In genomic region chr7:27073066-27073465, GRCh38 we compare ENCODE assay signal across 26 cellular contexts. TPM values are rescaled to one million over a fixed set of nuclear protein-coding genes. Genes with fewer than 3 reads are reported as not detected.
A peak's percentile ranks its signal among the peaks of the same experiment; 100 is the strongest.
DNase-seq lines count a peak whose midpoint lies in the region; FAIRE-seq and TF ChIP-seq lines count a peak whose summit lies in the region.
"Had no signal": no experiment of that assay in that cellular context is flagged by ENCODE, and none has a peak within 500 bp of the region (broad histone marks: within the 10 kb centered on the region; RNA-seq: fewer than 3 reads in every experiment).

No MANE protein-coding gene starts in this region.

- CTCF ChIA-PET in Calu3 (lab: Charles Lee) = interaction anchor here (0.6 to 1.1 kb wide), 2 partner anchors 144 to 327 kb away, joined by 3 to 6 read pairs; no protein-coding TSS in a partner anchor

- peaks cover 19% of the 10 kb centered on the region for H3K4me1 Mint-ChIP-seq in Calu3 (ENCODE audit: low read depth, unreplicated experiment)
- H3K4me1 Mint-ChIP-seq: activated naive CD4-positive, alpha-beta T cell treated with anti-CD3 and anti-CD28 coated beads, Interleukin-2, amount 10 ng/mL, durations not matched to agents 7 days and 5 days; naive thymus-derived CD4-positive, alpha-beta T cell had no signal

- TF ChIP-seq POLR2A in H54 (IDR thresholded peaks at IDR 0.05; ENCODE audit: low read depth, low read length) (no peak), transverse colon (IDR thresholded peaks at IDR 0.05) (no peak), GM12892 (IDR thresholded peaks at IDR 0.05; ENCODE audit: low read depth, low read length) (no peak)

- no peaks in the 10 kb centered on the region for H3K36me3 Mint-ChIP-seq in Calu3 (ENCODE audit: insufficient read depth, unreplicated experiment)
- H3K36me3 Mint-ChIP-seq: activated naive CD4-positive, alpha-beta T cell treated with anti-CD3 and anti-CD28 coated beads, Interleukin-2, amount 10 ng/mL, durations not matched to agents 7 days and 5 days had no signal

- DNase-seq in Calu3 (peak; percentile 42), H54 (ENCODE audit: insufficient read length, low spot score) (no peak), NCI-H2081 (lab: John Stamatoyannopoulos, UW) (peak; percentile 60 to 87), RPMI8226 (peak; percentile 31), transverse colon (no peak), GM12892 (ENCODE audit: insufficient read length) (no peak)
- no peak for DNase-seq in stimulated activated CD4-positive, alpha-beta T cell treated with anti-CD3 and anti-CD28 coated beads, Interleukin-12 subunit alpha, Interleukin-12 subunit beta, amount 100 ng/mL, for 4 hours
- DNase-seq: activated CD4-positive, CD25-positive, alpha-beta regulatory T cell; activated CD8-positive, alpha-beta T cell treated with anti-CD3 and anti-CD28 coated beads, Interleukin-2, amount 10 ng/mL, durations not matched to agents 7 days and 5 days; activated naive CD4-positive, alpha-beta T cell treated with anti-CD3 and anti-CD28 coated beads, Interleukin-2, amount 10 ng/mL, durations not matched to agents 7 days and 5 days; activated T-cell treated with anti-CD3 and anti-CD28 coated beads, Interleukin-2, amount 50 U/mL, for 24 hours; GDM1; HCEC 1CT; kidney; mesenchymal stem cell; naive thymus-derived CD4-positive, alpha-beta T cell; NCI-H1048; NCI-H510A treated with DMSO at 0.1 percent for 48 hours; ovary; right lobe of liver; SHP77; stimulated activated naive CD4-positive, alpha-beta T cell had no signal

- BruUV-seq in Calu3 (replicated peaks; lab: Mats Ljungman, UMichigan) = no TSS peak

- TF ChIP-seq CTCF in Calu3 (IDR thresholded peaks at IDR 0.05; ENCODE audit: unreplicated experiment) = no peak
- TF ChIP-seq CTCF in transverse colon (IDR thresholded peaks at IDR 0.05) = no peak

- H3K36me3 ChIP-seq in transverse colon = no peaks in the 10 kb centered on the region
- H3K36me3 ChIP-seq: ovary, right lobe of liver had no signal

- intact Hi-C loops in Calu3 (cut with micrococcal nuclease; ENCODE audit: unreplicated experiment) = no loop called here
- intact Hi-C loops in transverse colon (cut with DNase I; ENCODE audit: low total_unique reads) = no loop called here

- H3K9me3 ChIP-seq in transverse colon = no peaks in the 10 kb centered on the region
- H3K9me3 ChIP-seq: right lobe of liver had no signal

- no peak overlapping the region for H3K4me3 ChIP-seq in transverse colon
- H3K4me3 ChIP-seq: ovary, right lobe of liver had no signal

- no peak overlapping the region for H3K4me3 Mint-ChIP-seq in Calu3 (ENCODE audit: low read depth, unreplicated experiment)
- H3K4me3 Mint-ChIP-seq: activated CD8-positive, alpha-beta T cell treated with anti-CD3 and anti-CD28 coated beads, Interleukin-2, amount 10 ng/mL, durations not matched to agents 7 days and 5 days; activated naive CD4-positive, alpha-beta T cell treated with anti-CD3 and anti-CD28 coated beads, Interleukin-2, amount 10 ng/mL, durations not matched to agents 7 days and 5 days; activated T-cell treated with anti-CD3 and anti-CD28 coated beads, Interleukin-2, amount 50 U/mL, for 24 hours; naive thymus-derived CD4-positive, alpha-beta T cell had no signal

- no peak overlapping the region for H3K27ac Mint-ChIP-seq in Calu3 (ENCODE audit: unreplicated experiment)
- H3K27ac Mint-ChIP-seq: activated CD8-positive, alpha-beta T cell treated with anti-CD3 and anti-CD28 coated beads, Interleukin-2, amount 10 ng/mL, durations not matched to agents 7 days and 5 days; activated naive CD4-positive, alpha-beta T cell treated with anti-CD3 and anti-CD28 coated beads, Interleukin-2, amount 10 ng/mL, durations not matched to agents 7 days and 5 days; activated T-cell treated with anti-CD3 and anti-CD28 coated beads, Interleukin-2, amount 50 U/mL, for 24 hours; naive thymus-derived CD4-positive, alpha-beta T cell had no signal

- in situ Hi-C loops in transverse colon (cut with MboI; ENCODE audit: low pct_ligation_motif_present in 1 of 4, low pct_unique_long_range_greater_than_20kb in 1 of 4, low sequenced_read_pairs in 3 of 4) = no loop called here

- no peaks in the 10 kb centered on the region for H3K9me3 Mint-ChIP-seq in Calu3 (ENCODE audit: low read depth, unreplicated experiment)
- H3K9me3 Mint-ChIP-seq: activated naive CD4-positive, alpha-beta T cell treated with anti-CD3 and anti-CD28 coated beads, Interleukin-2, amount 10 ng/mL, durations not matched to agents 7 days and 5 days; activated T-cell treated with anti-CD3 and anti-CD28 coated beads, Interleukin-2, amount 50 U/mL, for 24 hours had no signal

- H3K27me3 ChIP-seq in transverse colon = no peaks in the 10 kb centered on the region
- H3K27me3 ChIP-seq: ovary, right lobe of liver had no signal

- H3K27me3 Mint-ChIP-seq in Calu3 (ENCODE audit: unreplicated experiment) = no peaks in the 10 kb centered on the region
- H3K27me3 Mint-ChIP-seq: activated naive CD4-positive, alpha-beta T cell treated with anti-CD3 and anti-CD28 coated beads, Interleukin-2, amount 10 ng/mL, durations not matched to agents 7 days and 5 days had no signal

- FAIRE-seq in H54 (lab: Jason Lieb, UNC) (peak; percentile 84), GM12892 (lab: Jason Lieb, UNC) (no peak)
- FAIRE-seq: astrocyte, frontal cortex, HepG2, kidney had no signal

- H3K27ac ChIP-seq in transverse colon = no peak overlapping the region
- H3K27ac ChIP-seq: ovary, right lobe of liver had no signal

- H3K4me1 ChIP-seq in transverse colon = no peaks in the 10 kb centered on the region
- H3K4me1 ChIP-seq: right lobe of liver had no signal

- no peak for TF ChIP-seq EP300 in transverse colon (IDR thresholded peaks at IDR 0.05; ENCODE audit: low read depth)

RNA-seq across cellular contexts. Expression of gene HOXA1, which starts 22.7 kb away (rescaled TPM):
- total RNA-seq in Calu3 (2022) (0.24 and 0.44 TPM in 2 replicates), transverse colon (1 to 10 TPM; 1.4 to 3.2 (median 1.8) TPM)
- polyA plus RNA-seq in GM12892 (2012; ENCODE audit: missing spikeins) = not detected
- total RNA-seq: frontal cortex had no signal

RNA-seq across cellular contexts. Expression of gene HOXA2, which starts 29.4 kb away (rescaled TPM):
- total RNA-seq in Calu3 (2022) (1.9 and 3.2 TPM in 2 replicates), transverse colon (10 to 100 TPM in 1 of 4 donors, 1 to 10 TPM in 3; 2.7 to 16.1 (median 5.2) TPM)
- polyA plus RNA-seq in GM12892 (2012; ENCODE audit: missing spikeins) = not detected
- total RNA-seq: activated CD8-positive, alpha-beta T cell treated with anti-CD3 and anti-CD28 coated beads, Interleukin-2, amount 10 ng/mL, durations not matched to agents 7 days and 5 days; astrocyte; frontal cortex; naive thymus-derived CD4-positive, alpha-beta T cell; T-helper 1 cell treated with Interleukin-12 subunit alpha and Interleukin-12 subunit beta and Interleukin-4 antibody, amounts not matched to agents 30 ng/mL and 1 ng/mL, for 36 hours had no signal
- polyA plus RNA-seq: naive thymus-derived CD4-positive, alpha-beta T cell had no signal

RNA-seq across cellular contexts. Expression of gene HOXA4, which starts 57.5 kb away (rescaled TPM):
- total RNA-seq in Calu3 (2022) (1.0 and 1.2 TPM in 2 replicates), transverse colon (10 to 100 TPM in 2 of 4 donors, 1 to 10 TPM in 2; 3.5 to 42.4 (median 10.6) TPM)
- not detected for polyA plus RNA-seq in GM12892 (2012; ENCODE audit: missing spikeins)
- total RNA-seq: activated CD8-positive, alpha-beta T cell treated with anti-CD3 and anti-CD28 coated beads, Interleukin-2, amount 10 ng/mL, durations not matched to agents 7 days and 5 days; astrocyte; frontal cortex; naive thymus-derived CD4-positive, alpha-beta T cell had no signal

Comparison
In these comparisons a context has a peak if more than half of its experiments do, and no peak if none do; other contexts are left out.
1. DNase-seq: peak in Calu3 (single experiment), NCI-H2081 (2 of 2) and RPMI8226 (single experiment); none in H54 (single experiment), stimulated activated CD4-positive, alpha-beta T cell treated with anti-CD3 and anti-CD28 coated beads, Interleukin-12 subunit alpha, Interleukin-12 subunit beta, amount 100 ng/mL, for 4 hours (single experiment), transverse colon (single experiment) and GM12892 (single experiment).